10 cellular contexts compared by ENCODE assay signal in the genomic region with DNA sequence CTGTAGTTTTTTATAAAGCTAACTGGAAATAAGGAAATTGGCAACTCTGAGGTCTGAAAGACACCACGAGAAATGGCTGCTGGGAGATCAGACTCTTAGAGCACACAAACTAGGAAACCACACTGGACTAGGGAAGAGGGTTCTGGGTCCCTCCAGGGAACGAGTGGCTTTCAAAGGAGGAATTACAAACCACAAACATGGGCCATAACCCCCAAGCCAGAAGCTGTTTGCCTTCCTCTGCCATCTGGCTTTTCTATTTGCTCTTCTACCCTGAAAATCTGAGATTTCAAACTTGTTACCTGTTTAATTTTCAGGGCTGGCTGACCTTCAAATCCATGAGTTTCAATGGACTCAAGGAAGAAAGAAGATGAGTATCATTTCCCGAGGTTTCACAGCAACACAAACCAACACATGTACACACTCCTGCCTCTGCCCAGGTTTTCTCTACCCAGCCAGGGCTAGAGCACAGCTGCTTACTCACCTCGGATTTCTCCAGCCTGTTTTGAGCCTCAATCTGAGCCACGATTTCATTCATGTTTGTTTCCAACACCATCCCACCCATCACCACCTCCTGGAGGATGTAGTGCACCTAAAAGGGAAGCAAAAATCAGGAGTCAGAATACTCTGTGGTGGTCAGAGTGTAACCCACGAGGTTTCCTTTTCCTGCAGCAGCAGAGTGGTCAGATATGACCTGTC. TPM values are rescaled to one million over a fixed set of nuclear protein-coding genes. Genes with fewer than 3 reads are reported as not detected.
DNase-seq lines count a peak whose midpoint lies in the region; ATAC-seq and TF ChIP-seq lines count a peak whose summit lies in the region.
"Had no signal": no experiment of that assay in that cellular context is flagged by ENCODE, and none has a peak within 500 bp of the region (broad histone marks: within the 10 kb centered on the region; RNA-seq: fewer than 3 reads in every experiment).

No MANE protein-coding gene starts in this region.

- H3K27ac Mint-ChIP-seq in stimulated activated naive CD8-positive, alpha-beta T cell treated with anti-CD3 and anti-CD28 coated beads, Interleukin-15, amount 100 ng/mL, for 72 hours = peak overlapping the region in 1 of 2 donors; percentile 67

- DNase-seq in AG20443 (ENCODE audit: low spot score) (peak; percentile 58), PC-3 (peak; percentile 34), epidermal melanocyte (ENCODE audit: insufficient read length, low spot score) (peak; percentile 21), osteoblast (ENCODE audit: insufficient read length, low spot score, missing footprints) (peak; percentile 71), T-helper 2 cell (no peak)
- no peak for DNase-seq in activated naive CD4-positive, alpha-beta T cell (lab: John Stamatoyannopoulos, UW)
- no peak for DNase-seq in stimulated activated naive CD8-positive, alpha-beta T cell treated with anti-CD3 and anti-CD28 coated beads, Interleukin-15, amount 100 ng/mL, for 72 hours
- DNase-seq: SHP77 treated with DMSO at 0.1 percent for 48 hours had no signal

- H3K4me2 ChIP-seq in PC-3 (ENCODE audit: low read length) (peak overlapping the region; percentile 48), osteoblast (ENCODE audit: insufficient read depth, low read length) (peak overlapping the region; percentile 81)

- H3K36me3 ChIP-seq in PC-3 (ENCODE audit: low read depth, low read length) (peaks cover 46% of the 10 kb centered on the region), osteoblast (ENCODE audit: insufficient read depth, low read length) (peaks cover 32% of the 10 kb centered on the region)

- H3K27me3 ChIP-seq in PC-3 (ENCODE audit: low read length) (no peaks in the 10 kb centered on the region), osteoblast (ENCODE audit: insufficient read depth, low read length) (no peaks in the 10 kb centered on the region)

- POLR2A ChIA-PET in PC-3 (lab: Charles Lee; ENCODE audit: unreplicated experiment) = no interaction called here

- peak overlapping the region; percentile 87 for H3K27ac ChIP-seq in PC-3 (ENCODE audit: low read length)
- H3K27ac ChIP-seq in osteoblast (ENCODE audit: low read depth, low read length) = peak overlapping the region; percentile 89

- no peaks in the 10 kb centered on the region for H4K20me1 ChIP-seq in PC-3 (ENCODE audit: low read length)
- H4K20me1 ChIP-seq in osteoblast (ENCODE audit: insufficient read depth, low read length) = no peaks in the 10 kb centered on the region

- no TSS peak for BruUV-seq in PC-3 (replicated peaks; lab: Mats Ljungman, UMichigan)

- CTCF ChIA-PET in PC-3 (lab: Charles Lee) = interaction anchor here (1.0 kb wide), 2 partner anchors 38 to 76 kb away, joined by 5 read pairs; no protein-coding TSS in a partner anchor

- no peaks in the 10 kb centered on the region for H3K9me2 ChIP-seq in PC-3 (replicated peaks; ENCODE audit: low read length)

- TF ChIP-seq CTCF in PC-3 (conservative IDR thresholded peaks at IDR 0.05; ENCODE audit: low read depth, low read length) (no peak), osteoblast (IDR thresholded peaks at IDR 0.05; ENCODE audit: extremely low read depth, low read depth, low read length) (no peak)

- H3K4me1 ChIP-seq in PC-3 (ENCODE audit: insufficient read depth, low read length) (peaks cover 27% of the 10 kb centered on the region), osteoblast (ENCODE audit: insufficient read depth, low read length) (peaks cover 26% of the 10 kb centered on the region)

- peaks cover 11% of the 10 kb centered on the region for H3K4me1 Mint-ChIP-seq in stimulated activated naive CD8-positive, alpha-beta T cell treated with anti-CD3 and anti-CD28 coated beads, Interleukin-15, amount 100 ng/mL, for 72 hours

- H3K4me3 ChIP-seq in PC-3 (ENCODE audit: low read length) (no peak overlapping the region), osteoblast (ENCODE audit: insufficient read depth, low read length) (peak overlapping the region; percentile 56)

- ATAC-seq in PC-3 (peak; percentile 57), GM21447 (IDR thresholded peaks at IDR 0.05; ENCODE audit: unreplicated experiment) (no peak)
- ATAC-seq in stimulated activated naive CD8-positive, alpha-beta T cell treated with anti-CD3 and anti-CD28 coated beads, Interleukin-15, amount 100 ng/mL, for 72 hours = no peak

- no peaks in the 10 kb centered on the region for H3F3A ChIP-seq in PC-3 (ENCODE audit: low read length, unreplicated experiment)

- H3K9me3 Mint-ChIP-seq in stimulated activated naive CD8-positive, alpha-beta T cell treated with anti-CD3 and anti-CD28 coated beads, Interleukin-15, amount 100 ng/mL, for 72 hours = no peaks in the 10 kb centered on the region
- H3K9me3 Mint-ChIP-seq: activated naive CD4-positive, alpha-beta T cell treated with anti-CD3 and anti-CD28 coated beads, Interleukin-2, amount 50 U/mL, for 24 hours had no signal

- H3K79me2 ChIP-seq in PC-3 (ENCODE audit: low read length) (peaks cover 7% of the 10 kb centered on the region; the same call in 1 of the 2 replicates), osteoblast (ENCODE audit: insufficient read depth, low read length) (peaks cover 11% of the 10 kb centered on the region)

- H3K9me3 ChIP-seq in PC-3 (ENCODE audit: low read length) (no peaks in the 10 kb centered on the region), osteoblast (ENCODE audit: low read depth, low read length) (no peaks in the 10 kb centered on the region)

- intact Hi-C loops in PC-3 (cut with micrococcal nuclease) = no loop called here

- H3K27me3 Mint-ChIP-seq in stimulated activated naive CD8-positive, alpha-beta T cell treated with anti-CD3 and anti-CD28 coated beads, Interleukin-15, amount 100 ng/mL, for 72 hours = no peaks in the 10 kb centered on the region
- H3K27me3 Mint-ChIP-seq: activated naive CD4-positive, alpha-beta T cell treated with anti-CD3 and anti-CD28 coated beads, Interleukin-2, amount 50 U/mL, for 24 hours had no signal

- no peak overlapping the region for H2AFZ ChIP-seq in PC-3 (ENCODE audit: low read length)
- no peak overlapping the region for H2AFZ ChIP-seq in osteoblast (ENCODE audit: low read length)

- peak overlapping the region; percentile 41 for H3K9ac ChIP-seq in PC-3 (ENCODE audit: low read length)

- no peak overlapping the region for H3K4me3 Mint-ChIP-seq in stimulated activated naive CD8-positive, alpha-beta T cell treated with anti-CD3 and anti-CD28 coated beads, Interleukin-15, amount 100 ng/mL, for 72 hours
- H3K4me3 Mint-ChIP-seq: activated naive CD4-positive, alpha-beta T cell treated with anti-CD3 and anti-CD28 coated beads, Interleukin-2, amount 50 U/mL, for 24 hours had no signal

RNA-seq across cellular contexts. Expression of a gene that starts 22.6 kb away (rescaled TPM):
- total RNA-seq in PC-3 (2014; rRNA removed) (113 and 133 TPM in 2 replicates), osteoblast (87.9 and 98.7 TPM in 2 replicates)

RNA-seq across cellular contexts. Expression of a gene that starts 56.5 kb away (rescaled TPM):
- total RNA-seq in PC-3 (2014; rRNA removed) (18.8 and 19.4 TPM in 2 replicates), osteoblast (54.8 and 63.7 TPM in 2 replicates)

Comparison
In these comparisons a context has a peak if more than half of its experiments do, and no peak if none do; other contexts are left out.
1. DNase-seq: peak in AG20443 (single experiment), PC-3 (single experiment), epidermal melanocyte (single experiment) and osteoblast (single experiment); none in activated naive CD4-positive, alpha-beta T cell (0 of 4), stimulated activated naive CD8-positive, alpha-beta T cell treated with anti-CD3 and anti-CD28 coated beads, Interleukin-15, amount 100 ng/mL, for 72 hours (0 of 2) and T-helper 2 cell (0 of 5).